Comparison of ENCODE assay signal across 10 cellular contexts in genomic region chr10:26503911-26504310, GRCh38.
DNase-seq lines count a peak whose midpoint lies in the region; ATAC-seq and TF ChIP-seq lines count a peak whose summit lies in the region.
"Had no signal": no experiment of that assay in that cellular context is flagged by ENCODE, and none has a peak within 500 bp of the region (broad histone marks: within the 10 kb centered on the region; RNA-seq: fewer than 3 reads in every experiment).

No MANE protein-coding gene starts in this region.

- H2BK120ac ChIP-seq in mesendoderm (ENCODE audit: low read depth, low read length) = no peak overlapping the region

- H3K18ac ChIP-seq in mesendoderm (ENCODE audit: low read length) = no peak overlapping the region

- no peak overlapping the region for H2BK15ac ChIP-seq in mesendoderm (replicated peaks; ENCODE audit: low read depth)

- no peaks in the 10 kb centered on the region for H3K4me1 ChIP-seq in mesendoderm (ENCODE audit: control insufficient read depth, low read depth, low read length)
- H3K4me1 ChIP-seq: testis had no signal

- CTCF ChIA-PET in HEK293T (lab: Yijun Ruan, JAX) = interaction anchor here (0.6 to 1.2 kb wide), 4 partner anchors 12 to 720 kb away, joined by 3 to 7 read pairs (median 3); no protein-coding TSS in a partner anchor
- CTCF ChIA-PET in activated CD8-positive, alpha-beta memory T cell treated with anti-CD3 and anti-CD28 coated beads, Interleukin-2, amount 10 ng/mL, durations not matched to agents 7 days and 5 days (lab: Charles Lee) = interaction anchor here (1.0 to 1.6 kb wide), 3 partner anchors 31 to 169 kb away, joined by 3 to 9 read pairs (median 3); no protein-coding TSS in a partner anchor

- no peak overlapping the region for H3K9ac ChIP-seq in mesendoderm (ENCODE audit: low read length)

- no peaks in the 10 kb centered on the region for H3K79me2 ChIP-seq in mesendoderm (ENCODE audit: control insufficient read depth, insufficient read depth, low read length)

- H3K27ac Mint-ChIP-seq in activated CD8-positive, alpha-beta memory T cell treated with anti-CD3 and anti-CD28 coated beads, Interleukin-2, amount 10 ng/mL, durations not matched to agents 7 days and 5 days = no peak overlapping the region

- no peaks in the 10 kb centered on the region for H3K9me3 Mint-ChIP-seq in activated CD8-positive, alpha-beta memory T cell treated with anti-CD3 and anti-CD28 coated beads, Interleukin-2, amount 10 ng/mL, durations not matched to agents 7 days and 5 days (ENCODE audit: low read depth)

- peaks cover 54% of the 10 kb centered on the region for H3K36me3 Mint-ChIP-seq in activated CD8-positive, alpha-beta memory T cell treated with anti-CD3 and anti-CD28 coated beads, Interleukin-2, amount 10 ng/mL, durations not matched to agents 7 days and 5 days

- no peak overlapping the region for H3K4me2 ChIP-seq in mesendoderm (ENCODE audit: low read length)

- H3K27me3 Mint-ChIP-seq in activated CD8-positive, alpha-beta memory T cell treated with anti-CD3 and anti-CD28 coated beads, Interleukin-2, amount 10 ng/mL, durations not matched to agents 7 days and 5 days = no peaks in the 10 kb centered on the region

- H2BK5ac ChIP-seq in mesendoderm (ENCODE audit: low read length) = no peak overlapping the region

- no peak overlapping the region for H2AK5ac ChIP-seq in mesendoderm (ENCODE audit: low read length)

- no peak overlapping the region for H3K23ac ChIP-seq in mesendoderm (ENCODE audit: low read length)

- H3K56ac ChIP-seq in mesendoderm (ENCODE audit: low read length) = no peak overlapping the region

- H3K4me3 Mint-ChIP-seq in activated CD8-positive, alpha-beta memory T cell treated with anti-CD3 and anti-CD28 coated beads, Interleukin-2, amount 10 ng/mL, durations not matched to agents 7 days and 5 days = no peak overlapping the region

- POLR2A ChIA-PET in HEK293T (lab: Yijun Ruan, JAX) = interaction anchor here (0.9 kb wide), 1 partner anchor 12 kb away, joined by 3 read pairs; no protein-coding TSS in a partner anchor

- H3K4me1 Mint-ChIP-seq in activated CD8-positive, alpha-beta memory T cell treated with anti-CD3 and anti-CD28 coated beads, Interleukin-2, amount 10 ng/mL, durations not matched to agents 7 days and 5 days = no peaks in the 10 kb centered on the region

- no peak overlapping the region for H4K8ac ChIP-seq in mesendoderm (ENCODE audit: low read depth, low read length)

- no peaks in the 10 kb centered on the region for H3K36me3 ChIP-seq in mesendoderm (ENCODE audit: control insufficient read depth, insufficient read depth, low read length)

- no peak overlapping the region for H3K4me3 ChIP-seq in mesendoderm (ENCODE audit: low read length)
- H3K4me3 ChIP-seq: testis had no signal

- ATAC-seq in activated CD8-positive, alpha-beta memory T cell treated with anti-CD3 and anti-CD28 coated beads, Interleukin-2, amount 10 ng/mL, durations not matched to agents 7 days and 5 days = no peak

- peak; percentile 81 for DNase-seq in ELF-1 (ENCODE audit: low read depth, low spot score)
- DNase-seq in HEK293T (ENCODE audit: extremely low spot score) = peak; percentile 33
- peak; percentile 19 to 30 for DNase-seq in activated CD4-positive, alpha-beta T cell treated with anti-CD3 and anti-CD28 coated beads, Interleukin-2, amount 50 U/mL, for 48 hours
- DNase-seq in mesendoderm = peak; percentile 59
- no peak for DNase-seq in NCI-H2081 treated with DMSO at 0.1 percent for 48 hours (lab: John Stamatoyannopoulos, UW)
- no peak for DNase-seq in AG20443 (ENCODE audit: low spot score)
- no peak for DNase-seq in activated CD8-positive, alpha-beta memory T cell treated with anti-CD3 and anti-CD28 coated beads, Interleukin-2, amount 10 ng/mL, durations not matched to agents 7 days and 5 days
- DNase-seq: effector CD4-positive, alpha-beta T cell; testis had no signal

- no peak overlapping the region for H4K5ac ChIP-seq in mesendoderm (ENCODE audit: low read length)

- no CpG with 5 or more reads among the region's 3 CpGs for WGBS in mesendoderm (ENCODE audit: extremely low coverage, insufficient coverage, low lambda C conversion rate)

- H3K79me1 ChIP-seq in mesendoderm (ENCODE audit: low read length) = no peaks in the 10 kb centered on the region

- no peaks in the 10 kb centered on the region for H3K27me3 ChIP-seq in mesendoderm (ENCODE audit: insufficient read depth, low read length, poor library complexity)
- H3K27me3 ChIP-seq: testis had no signal

- H3K4ac ChIP-seq in mesendoderm (ENCODE audit: low read depth, low read length) = no peak overlapping the region

- no peak overlapping the region for H3K27ac ChIP-seq in mesendoderm (ENCODE audit: low read depth, low read length)
- H3K27ac ChIP-seq: testis, VCaP had no signal

TF ChIP-seq in HEK293T, 16 proteins besides CTCF, POLR2A, EP300 and RAD21:
- TF ChIP-seq ARNT (IDR thresholded peaks at IDR 0.05) (no peak), SP1 (IDR thresholded peaks at IDR 0.05) (no peak), ELF4 (IDR thresholded peaks at IDR 0.05) (no peak), BHLHE40 (IDR thresholded peaks at IDR 0.05; ENCODE audit: borderline replicate concordance) (no peak), FOXA1 (IDR thresholded peaks at IDR 0.05) (no peak), ZNF384 (IDR thresholded peaks at IDR 0.05) (no peak), NFRKB (IDR thresholded peaks at IDR 0.05) (no peak), FOXK2 (IDR thresholded peaks at IDR 0.05) (no peak), CTBP1 (IDR thresholded peaks at IDR 0.05; ENCODE audit: borderline replicate concordance) (no peak), PKNOX1 (IDR thresholded peaks at IDR 0.05) (no peak), SUZ12 (IDR thresholded peaks at IDR 0.05) (no peak), TARDBP (IDR thresholded peaks at IDR 0.05) (no peak), L3MBTL2 (conservative IDR thresholded peaks at IDR 0.05) (no peak), HDGF (IDR thresholded peaks at IDR 0.05; ENCODE audit: borderline replicate concordance) (no peak)

Comparison
In these comparisons a context has a peak if more than half of its experiments do, and no peak if none do; other contexts are left out.
1. DNase-seq: peak in ELF-1 (single experiment), HEK293T (single experiment), activated CD4-positive, alpha-beta T cell treated with anti-CD3 and anti-CD28 coated beads, Interleukin-2, amount 50 U/mL, for 48 hours (2 of 2) and mesendoderm (single experiment); none in NCI-H2081 treated with DMSO at 0.1 percent for 48 hours (single experiment), AG20443 (single experiment) and activated CD8-positive, alpha-beta memory T cell treated with anti-CD3 and anti-CD28 coated beads, Interleukin-2, amount 10 ng/mL, durations not matched to agents 7 days and 5 days (single experiment).